Comparison of ENCODE assay signal across 17 cellular contexts in genomic region chr22:46374663-46375474, GRCh38. TPM values are rescaled to one million over a fixed set of nuclear protein-coding genes. Genes with fewer than 3 reads are reported as not detected.
DNase-seq lines count a peak whose midpoint lies in the region; ATAC-seq lines count a peak whose summit lies in the region.
"Had no signal": no experiment of that assay in that cellular context is flagged by ENCODE, and none has a peak within 500 bp of the region (broad histone marks: within the 10 kb centered on the region; RNA-seq: fewer than 3 reads in every experiment).

No MANE protein-coding gene starts in this region.

- H3K4me1 ChIP-seq in duodenal mucosa (ENCODE audit: control insufficient read depth in 1 of 2, insufficient read depth in 2 of 2, low read length in 2 of 2) (peaks cover 60 to 62% of the 10 kb centered on the region in 2 donors), mucosa of stomach (ENCODE audit: control insufficient read depth, insufficient read depth, low read length) (peaks cover 86% of the 10 kb centered on the region)

- H3K9ac ChIP-seq in duodenal mucosa (ENCODE audit: low read depth in 1 of 2, low read length in 2 of 2) = no peak overlapping the region
- peak overlapping the region; percentile 29 for H3K9ac ChIP-seq in mucosa of stomach (ENCODE audit: low read length)

- peak; percentile 45 for DNase-seq in SIG-M5 treated with dmso at 0.1 percent for 504 hours (lab: John Stamatoyannopoulos, UW; ENCODE audit: unreplicated experiment)
- DNase-seq in SIG-M5 (lab: John Stamatoyannopoulos, UW) = no peak
- DNase-seq in ureter (ENCODE audit: low spot score) = peak; percentile 88
- no peak for DNase-seq in AG08395 (ENCODE audit: low spot score)
- DNase-seq: 8988T, adrenal gland, kidney, NCI-H2081 treated with DMSO at 0.1 percent for 48 hours, NCI-H69, substantia nigra had no signal

- peaks cover 0 to 6% of the 10 kb centered on the region in 2 donors for H3K27me3 ChIP-seq in duodenal mucosa (ENCODE audit: control insufficient read depth in 1 of 2, insufficient read depth in 2 of 2, low read length in 2 of 2)
- H3K27me3 ChIP-seq in mucosa of stomach (ENCODE audit: control insufficient read depth, insufficient read depth, low read length) = no peaks in the 10 kb centered on the region
- H3K27me3 ChIP-seq: adrenal gland had no signal

- no peaks in the 10 kb centered on the region for H3K36me3 ChIP-seq in duodenal mucosa (ENCODE audit: control insufficient read depth in 1 of 2, insufficient read depth in 2 of 2, low read length in 2 of 2)
- no peaks in the 10 kb centered on the region for H3K36me3 ChIP-seq in mucosa of stomach (ENCODE audit: control insufficient read depth, insufficient read depth, low read length)
- H3K36me3 ChIP-seq: adrenal gland, heart right ventricle had no signal

- H3K9me3 ChIP-seq in duodenal mucosa (ENCODE audit: control insufficient read depth in 1 of 2, low read length in 2 of 2) (peaks cover 0 to 4% of the 10 kb centered on the region in 2 donors), mucosa of stomach (ENCODE audit: control insufficient read depth, low read length) (no peaks in the 10 kb centered on the region)

- H3K27ac ChIP-seq in duodenal mucosa (ENCODE audit: low read depth, low read length) = no peak overlapping the region
- H3K27ac ChIP-seq: adrenal gland, heart right ventricle, VCaP had no signal

- ATAC-seq in HG03108 (IDR thresholded peaks at IDR 0.05; ENCODE audit: unreplicated experiment) = no peak
- ATAC-seq in GM18511 (IDR thresholded peaks at IDR 0.05; ENCODE audit: unreplicated experiment) = no peak
- ATAC-seq: HCT116, heart right ventricle had no signal

- peak overlapping the region; percentile 20 to 36 for H3K4me3 ChIP-seq in duodenal mucosa (ENCODE audit: low read depth in 1 of 2, low read length in 2 of 2)
- H3K4me3 ChIP-seq in mucosa of stomach (ENCODE audit: low read length) = no peak overlapping the region
- H3K4me3 ChIP-seq: adrenal gland, heart right ventricle had no signal

RNA-seq across cellular contexts. Expression of gene TRMU, which starts 39.4 kb away (rescaled TPM):
- 61.4 TPM for total RNA-seq in ureter

Comparison
In these comparisons a context has a peak if more than half of its experiments do, and no peak if none do; other contexts are left out.
1. DNase-seq: peak in SIG-M5 treated with dmso at 0.1 percent for 504 hours (single experiment) and ureter (single experiment); none in SIG-M5 (single experiment) and AG08395 (single experiment).